ENCODE assay signal across 1 cellular context in the genomic region with DNA sequence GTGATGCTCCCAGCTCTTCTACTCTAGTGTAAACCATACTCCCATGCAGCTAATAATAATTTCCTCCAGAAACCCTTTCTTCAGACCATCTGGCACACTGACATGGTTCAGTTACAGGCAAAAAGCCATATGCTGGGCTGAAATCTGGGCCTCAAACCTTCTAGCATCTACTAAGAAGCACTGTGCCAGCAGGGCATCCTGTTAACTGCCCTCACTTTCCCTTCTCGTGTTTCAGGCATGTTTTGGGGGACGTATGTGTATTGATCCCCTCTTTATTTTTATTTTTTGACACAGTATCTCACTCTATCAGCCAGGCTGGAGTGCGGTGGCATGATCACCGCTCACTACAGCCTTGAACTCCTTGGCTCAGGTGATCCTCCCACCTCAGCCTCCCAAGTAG.
TF ChIP-seq lines count a peak whose summit lies in the region.

No MANE protein-coding gene starts in this region.

TF ChIP-seq in HepG2, 621 proteins besides CTCF, POLR2A, EP300 and RAD21:
- TF ChIP-seq RBAK (CRISPR knock-in tag; IDR thresholded peaks at IDR 0.05) (no peak), ATM (IDR thresholded peaks at IDR 0.05; ENCODE audit: borderline replicate concordance) (no peak), ELF3 (CRISPR knock-in tag; IDR thresholded peaks at IDR 0.05) (no peak), ZNF12 (CRISPR knock-in tag; IDR thresholded peaks at IDR 0.05) (no peak), ZNF530 (CRISPR knock-in tag; IDR thresholded peaks at IDR 0.05; ENCODE audit: low read depth) (no peak), ZNF543 (CRISPR knock-in tag; IDR thresholded peaks at IDR 0.05) (no peak), ARHGAP35 (CRISPR knock-in tag; IDR thresholded peaks at IDR 0.05; ENCODE audit: borderline replicate concordance) (no peak), RNF2 (conservative IDR thresholded peaks at IDR 0.05; ENCODE audit: low read depth) (no peak), TRIM24 (CRISPR knock-in tag; IDR thresholded peaks at IDR 0.05) (no peak), ZNF556 (CRISPR knock-in tag; IDR thresholded peaks at IDR 0.05; ENCODE audit: borderline replicate concordance) (no peak), NFIB (CRISPR knock-in tag; IDR thresholded peaks at IDR 0.05; ENCODE audit: borderline replicate concordance) (no peak), GPN1 (CRISPR knock-in tag; IDR thresholded peaks at IDR 0.05; ENCODE audit: borderline replicate concordance) (no peak)
